In genomic region chr16:74107795-74108610, GRCh38 we compare ENCODE assay signal across 8 cellular contexts.
DNase-seq lines count a peak whose midpoint lies in the region; ATAC-seq, FAIRE-seq and TF ChIP-seq lines count a peak whose summit lies in the region.

No MANE protein-coding gene starts in this region.

- H2AK5ac ChIP-seq in mesendoderm (ENCODE audit: low read length): no peak overlapping the region

- no peak overlapping the region for H2BK5ac ChIP-seq in mesendoderm (ENCODE audit: low read length)

- no peak overlapping the region for H3K18ac ChIP-seq in mesendoderm (ENCODE audit: low read length)

- H3K27me3 ChIP-seq in CD8-positive, alpha-beta T cell (ENCODE audit: insufficient read depth, low read length): no peaks in the 10 kb centered on the region
- H3K27me3 ChIP-seq in bronchial epithelial cell (ENCODE audit: control insufficient read depth, insufficient read depth, low read length) (no peaks in the 10 kb centered on the region), mesendoderm (ENCODE audit: insufficient read depth, low read length, poor library complexity) (no peaks in the 10 kb centered on the region)

- peak overlapping the region; percentile 54 for H3K4me3 Mint-ChIP-seq in CD8-positive, alpha-beta T cell

- no peak overlapping the region for H2BK120ac ChIP-seq in mesendoderm (ENCODE audit: low read depth, low read length)

- H3K27ac Mint-ChIP-seq in CD8-positive, alpha-beta T cell: no peak overlapping the region

- H3K23ac ChIP-seq in mesendoderm (ENCODE audit: low read length): no peak overlapping the region

- H3K9me3 Mint-ChIP-seq in CD8-positive, alpha-beta T cell: no peaks in the 10 kb centered on the region

- H3K9me3 ChIP-seq in CD8-positive, alpha-beta T cell (ENCODE audit: low read length): no peaks in the 10 kb centered on the region

- no CpG with 5 or more reads among the region's 18 CpGs for WGBS in mesendoderm (ENCODE audit: extremely low coverage, insufficient coverage, low lambda C conversion rate)

- no peak overlapping the region for H4K5ac ChIP-seq in mesendoderm (ENCODE audit: low read length)

- peak in 2 of 7 experiments; percentile 5 to 21 for DNase-seq in CD8-positive, alpha-beta T cell
- DNase-seq in RKO (ENCODE audit: low spot score) (peak; percentile 67), bronchial epithelial cell (ENCODE audit: low read depth) (peak; percentile 76), mesendoderm (peak; percentile 80), DMS153 treated with DMSO at 0.1 percent for 48 hours (lab: John Stamatoyannopoulos, UW; ENCODE audit: unreplicated experiment) (no peak), cerebellar nuclear complex (lab: John Stamatoyannopoulos, UW) (no peak)

- no peaks in the 10 kb centered on the region for H3K4me1 ChIP-seq in CD8-positive, alpha-beta T cell (ENCODE audit: insufficient read depth, low read length)
- no peaks in the 10 kb centered on the region for H3K4me1 ChIP-seq in mesendoderm (ENCODE audit: control insufficient read depth, low read depth, low read length)

- peaks cover 4% of the 10 kb centered on the region for H3K4me1 Mint-ChIP-seq in CD8-positive, alpha-beta T cell (ENCODE audit: low read depth)

- no peaks in the 10 kb centered on the region for H3K79me1 ChIP-seq in mesendoderm (ENCODE audit: low read length)

- no peak overlapping the region for H3K4ac ChIP-seq in mesendoderm (ENCODE audit: low read depth, low read length)

- no peak for FAIRE-seq in bronchial epithelial cell (lab: Jason Lieb, UNC)

- no peak overlapping the region for H4K8ac ChIP-seq in mesendoderm (ENCODE audit: low read depth, low read length)

- CTCF ChIA-PET in CD8-positive, alpha-beta T cell (lab: Charles Lee): no interaction called here

- no peak overlapping the region for H3K9ac ChIP-seq in mesendoderm (ENCODE audit: low read length)

- intact Hi-C loops in CD8-positive, alpha-beta T cell (cut with DNase I, micrococcal nuclease): no loop called here

- no peaks in the 10 kb centered on the region for H3K36me3 ChIP-seq in CD8-positive, alpha-beta T cell (ENCODE audit: insufficient read depth, low read length)
- H3K36me3 ChIP-seq in bronchial epithelial cell (ENCODE audit: control insufficient read depth, insufficient read depth, low read length): no peaks in the 10 kb centered on the region
- no peaks in the 10 kb centered on the region for H3K36me3 ChIP-seq in mesendoderm (ENCODE audit: control insufficient read depth, insufficient read depth, low read length)

- no peaks in the 10 kb centered on the region for H3K36me3 Mint-ChIP-seq in CD8-positive, alpha-beta T cell

- H3K4me3 ChIP-seq in CD8-positive, alpha-beta T cell (ENCODE audit: low read depth, low read length): peak overlapping the region; percentile 4
- H3K4me3 ChIP-seq in bronchial epithelial cell (ENCODE audit: low read depth, low read length) (no peak overlapping the region), mesendoderm (ENCODE audit: low read length) (no peak overlapping the region)

- no peak overlapping the region for H3K27ac ChIP-seq in CD8-positive, alpha-beta T cell (ENCODE audit: low read depth, low read length)
- no peak overlapping the region for H3K27ac ChIP-seq in mesendoderm (ENCODE audit: low read depth, low read length)

- no peak overlapping the region for H3K56ac ChIP-seq in mesendoderm (ENCODE audit: low read length)

- POLR2A ChIA-PET in CD8-positive, alpha-beta T cell (lab: Charles Lee): no interaction called here

- TF ChIP-seq CTCF in CD8-positive, alpha-beta T cell (IDR thresholded peaks at IDR 0.05): no peak
- TF ChIP-seq CTCF in bronchial epithelial cell (IDR thresholded peaks at IDR 0.05; ENCODE audit: insufficient read depth, low read length, severe bottlenecking): peak; percentile 70

- no peak overlapping the region for H3K4me2 ChIP-seq in mesendoderm (ENCODE audit: low read length)

- no peak for ATAC-seq in CD8-positive, alpha-beta T cell
- ATAC-seq in GM18508 (IDR thresholded peaks at IDR 0.05; ENCODE audit: insufficient read depth, unreplicated experiment) (peak; percentile 81), HG03175 (IDR thresholded peaks at IDR 0.05; ENCODE audit: unreplicated experiment) (peak; percentile 80)

- H3K27me3 Mint-ChIP-seq in CD8-positive, alpha-beta T cell (ENCODE audit: low read depth): peaks cover 2% of the 10 kb centered on the region

- H2BK15ac ChIP-seq in mesendoderm (replicated peaks; ENCODE audit: low read depth): no peak overlapping the region

- no peaks in the 10 kb centered on the region for H3K79me2 ChIP-seq in mesendoderm (ENCODE audit: control insufficient read depth, insufficient read depth, low read length)

Comparison
In these comparisons a context has a peak if more than half of its experiments do, and no peak if none do; other contexts are left out.
1. DNase-seq: peak in RKO (single experiment), bronchial epithelial cell (single experiment) and mesendoderm (single experiment); none in DMS153 treated with DMSO at 0.1 percent for 48 hours (single experiment) and cerebellar nuclear complex (0 of 2).